In the genomic region with DNA sequence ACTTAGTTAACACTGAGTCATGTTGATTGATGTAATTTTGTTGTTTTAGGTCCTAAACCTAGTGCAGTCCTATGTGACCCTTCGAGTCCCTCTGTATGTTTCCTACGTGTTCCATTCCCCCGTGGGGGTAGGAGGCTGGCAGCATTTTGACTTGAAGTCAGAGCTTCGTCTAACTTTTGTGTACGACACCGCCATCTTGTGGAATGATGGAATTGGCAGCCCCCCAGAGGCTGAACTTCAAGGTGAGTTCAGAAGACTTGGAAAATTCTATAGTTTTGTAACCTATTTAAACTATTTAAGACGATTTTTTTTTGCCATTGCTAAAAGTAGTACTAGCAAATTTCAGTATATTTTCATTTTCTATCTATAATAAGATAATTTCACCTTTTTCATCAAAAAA, we compare ENCODE assay signal across 9 cellular contexts.
DNase-seq lines count a peak whose midpoint lies in the region; ATAC-seq and TF ChIP-seq lines count a peak whose summit lies in the region.
"Had no signal": no experiment of that assay in that cellular context is flagged by ENCODE, and none has a peak within 500 bp of the region (broad histone marks: within the 10 kb centered on the region; RNA-seq: fewer than 3 reads in every experiment).

No MANE protein-coding gene starts in this region.

- no peaks in the 10 kb centered on the region for H3K36me3 Mint-ChIP-seq in activated T-cell treated with anti-CD3 and anti-CD28 coated beads, Interleukin-2, amount 50 U/mL, for 4 hours (ENCODE audit: insufficient read depth)

- H3K27me3 Mint-ChIP-seq in activated T-cell treated with anti-CD3 and anti-CD28 coated beads, Interleukin-2, amount 50 U/mL, for 4 hours (ENCODE audit: low read depth) = peaks cover 5% of the 10 kb centered on the region

- RAD21 ChIA-PET in HCT116 (lab: Charles Lee; ENCODE audit: low non-redundant PET in 1 of 2, low total read pairs in 2 of 2, uncharacterized antibody in 2 of 2, unreplicated experiment in 2 of 2) = no interaction called here

- ATAC-seq in HCT116 = peak; percentile 65
- no peak for ATAC-seq in activated T-cell treated with anti-CD3 and anti-CD28 coated beads, Interleukin-2, amount 50 U/mL, for 4 hours
- no peak for ATAC-seq in HG03045 (IDR thresholded peaks at IDR 0.05; ENCODE audit: unreplicated experiment)

- H3K4me1 Mint-ChIP-seq in activated T-cell treated with anti-CD3 and anti-CD28 coated beads, Interleukin-2, amount 50 U/mL, for 4 hours (ENCODE audit: low read depth) = peaks cover 2% of the 10 kb centered on the region

- H3K9me2 ChIP-seq in HCT116 (ENCODE audit: insufficient read depth) = no peaks in the 10 kb centered on the region

- H3K36me3 ChIP-seq in HCT116 (ENCODE audit: control insufficient read depth in 1 of 2, insufficient read depth in 2 of 2, low read length in 2 of 2) = no peaks in the 10 kb centered on the region
- H3K36me3 ChIP-seq: BLaER1 treated with 17β-estradiol and CSF1 and Interleukin-3, amounts not matched to agents 10 nM and 100 nM had no signal

- TF ChIP-seq RAD21 in HCT116 (IDR thresholded peaks at IDR 0.05; ENCODE audit: low read depth) = peak; percentile 37

- TF ChIP-seq POLR2A in HCT116 (IDR thresholded peaks at IDR 0.05; ENCODE audit: borderline replicate concordance, extremely low read depth, insufficient read depth, insufficient read length) = no peak

- no peak overlapping the region for H3K4me3 ChIP-seq in HCT116 (replicated peaks in 1 of 2; ENCODE audit: low read depth in 1 of 2, low read length in 2 of 2)
- H3K4me3 ChIP-seq: BLaER1 treated with 17β-estradiol and CSF1 and Interleukin-3, amounts not matched to agents 10 nM and 100 nM had no signal

- no peak overlapping the region for H2AFZ ChIP-seq in HCT116 (ENCODE audit: low read depth, low read length, poor library complexity, severe bottlenecking)

- H3K9me3 ChIP-seq in HCT116 (ENCODE audit: control insufficient read depth in 1 of 2, insufficient read depth in 1 of 2, low read depth in 1 of 2, low read length in 2 of 2) = no peaks in the 10 kb centered on the region
- H3K9me3 ChIP-seq: BLaER1 treated with 17β-estradiol and CSF1 and Interleukin-3, amounts not matched to agents 10 nM and 100 nM had no signal

- no peaks in the 10 kb centered on the region for H4K20me1 ChIP-seq in HCT116 (ENCODE audit: insufficient read depth)
- H4K20me1 ChIP-seq: BLaER1 treated with 17β-estradiol and CSF1 and Interleukin-3, amounts not matched to agents 10 nM and 100 nM had no signal

- DNase-seq in DMS53 (lab: John Stamatoyannopoulos, UW) (peak; percentile 63), DMS53 treated with DMSO at 0.1 percent for 48 hours (lab: John Stamatoyannopoulos, UW; ENCODE audit: unreplicated experiment) (no peak), HCT116 (ENCODE audit: low read depth, low spot score) (peak; percentile 42), NCI-H2227 (lab: John Stamatoyannopoulos, UW; ENCODE audit: unreplicated experiment) (peak; percentile 59), hepatic stellate cell (ENCODE audit: low spot score) (peak; percentile 3)
- DNase-seq in activated T-cell treated with anti-CD3 and anti-CD28 coated beads, Interleukin-2, amount 50 U/mL, for 4 hours = peak; percentile 5
- peak; percentile 50 for DNase-seq in stimulated activated CD4-positive, alpha-beta T cell treated with anti-CD3 and anti-CD28 coated beads, Interleukin-15, amount 100 ng/mL, for 24 hours

- TF ChIP-seq CTCF in HCT116 (IDR thresholded peaks at IDR 0.05 in 2 of 3, conservative IDR thresholded peaks at IDR 0.05 in 1 of 3; ENCODE audit: borderline replicate concordance in 1 of 3, insufficient read depth in 1 of 3, low read depth in 2 of 3, low read length in 2 of 3) = peak; percentile 38 to 66 (median 63); a peak in 5 of 6 replicates

- H3K79me2 ChIP-seq in HCT116 (ENCODE audit: insufficient read depth, low read length) = no peaks in the 10 kb centered on the region

- no TSS peak for BruUV-seq in HCT116 (replicated peaks; lab: Mats Ljungman, UMichigan)

- peak overlapping the region; percentile 25; the same call in 1 of the 2 replicates for H3K4me2 ChIP-seq in HCT116 (ENCODE audit: low read length)
- H3K4me2 ChIP-seq: BLaER1 treated with 17β-estradiol and CSF1 and Interleukin-3, amounts not matched to agents 10 nM and 100 nM had no signal

- no peaks in the 10 kb centered on the region for H3K4me1 ChIP-seq in HCT116 (ENCODE audit: control insufficient read depth in 1 of 2, insufficient read depth in 2 of 2, low read length in 2 of 2)
- H3K4me1 ChIP-seq: BLaER1 treated with 17β-estradiol and CSF1 and Interleukin-3, amounts not matched to agents 10 nM and 100 nM had no signal

- H3K27ac ChIP-seq in HCT116 (ENCODE audit: low read depth, low read length) = no peak overlapping the region
- H3K27ac ChIP-seq: BLaER1 treated with 17β-estradiol and CSF1 and Interleukin-3, amounts not matched to agents 10 nM and 100 nM had no signal

- CTCF ChIA-PET in HCT116 (lab: Charles Lee) = interaction anchor here (1.0 to 1.6 kb wide), 3 partner anchors 10 to 19 kb away, joined by 4 to 5 read pairs (median 4); no protein-coding TSS in a partner anchor

- POLR2A ChIA-PET in HCT116 (lab: Charles Lee) = no interaction called here

- intact Hi-C loops in HCT116 (cut with micrococcal nuclease) = loop anchor here (1.0 to 5.0 kb wide), 2 partner anchors 145 to 1763 kb away; no protein-coding TSS in a partner anchor

- no peaks in the 10 kb centered on the region; the same call in none of the 2 replicates for H3K27me3 ChIP-seq in HCT116 (ENCODE audit: insufficient read depth, low read length)
- H3K27me3 ChIP-seq: BLaER1 treated with 17β-estradiol and CSF1 and Interleukin-3, amounts not matched to agents 10 nM and 100 nM had no signal

- H3K9ac ChIP-seq in HCT116 (ENCODE audit: low read length) = no peak overlapping the region
- H3K9ac ChIP-seq: BLaER1 treated with 17β-estradiol and CSF1 and Interleukin-3, amounts not matched to agents 10 nM and 100 nM had no signal

- no peaks in the 10 kb centered on the region for H3K9me3 Mint-ChIP-seq in activated T-cell treated with anti-CD3 and anti-CD28 coated beads, Interleukin-2, amount 50 U/mL, for 4 hours

- no peak overlapping the region for H3K4me3 Mint-ChIP-seq in activated T-cell treated with anti-CD3 and anti-CD28 coated beads, Interleukin-2, amount 50 U/mL, for 4 hours

TF ChIP-seq in HCT116, 20 proteins besides CTCF, POLR2A, EP300 and RAD21:
- TF ChIP-seq CEBPB (IDR thresholded peaks at IDR 0.05; ENCODE audit: low read depth) (no peak), TCF7L2 (IDR thresholded peaks at IDR 0.05; ENCODE audit: borderline replicate concordance, extremely low read depth, insufficient read depth, insufficient read length) (no peak), JUND (IDR thresholded peaks at IDR 0.05) (no peak), POLR2AphosphoS5 (IDR thresholded peaks at IDR 0.05; ENCODE audit: low read depth, low read length) (no peak), EGR1 (IDR thresholded peaks at IDR 0.05; ENCODE audit: low read depth) (no peak), YY1 (IDR thresholded peaks at IDR 0.05; ENCODE audit: extremely low read depth, insufficient replicate concordance, low read depth, low read length) (no peak), EZH2 (IDR thresholded peaks at IDR 0.05) (no peak), CBX3 (IDR thresholded peaks at IDR 0.05; ENCODE audit: low read depth) (no peak), ELF1 (IDR thresholded peaks at IDR 0.05; ENCODE audit: borderline replicate concordance, low read depth) (no peak), SP1 (IDR thresholded peaks at IDR 0.05; ENCODE audit: low read depth) (no peak), EZH2phosphoT487 (IDR thresholded peaks at IDR 0.05; ENCODE audit: borderline replicate concordance) (no peak), ATF3 (IDR thresholded peaks at IDR 0.05) (no peak)
- TF ChIP-seq, protein P1, sequence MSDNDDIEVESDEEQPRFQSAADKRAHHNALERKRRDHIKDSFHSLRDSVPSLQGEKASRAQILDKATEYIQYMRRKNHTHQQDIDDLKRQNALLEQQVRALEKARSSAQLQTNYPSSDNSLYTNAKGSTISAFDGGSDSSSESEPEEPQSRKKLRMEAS (IDR thresholded peaks at IDR 0.05) = no peak
